12 cellular contexts compared by ENCODE assay signal in genomic region chr15:51576911-51577500, GRCh38. TPM values are rescaled to one million over a fixed set of nuclear protein-coding genes. Genes with fewer than 3 reads are reported as not detected.
DNase-seq lines count a peak whose midpoint lies in the region; ATAC-seq, FAIRE-seq and TF ChIP-seq lines count a peak whose summit lies in the region.
"Had no signal": no experiment of that assay in that cellular context is flagged by ENCODE, and none has a peak within 500 bp of the region (broad histone marks: within the 10 kb centered on the region; RNA-seq: fewer than 3 reads in every experiment).

No MANE protein-coding gene starts in this region.

- H2AFZ ChIP-seq in K562 (ENCODE audit: low read depth, low read length) = no peak overlapping the region

- H3K27ac ChIP-seq in K562 (ENCODE audit: extremely low read depth, low read depth, low read length) = peak overlapping the region; percentile 34; the same call in 1 of the 3 replicates
- peak overlapping the region; percentile 47 to 62 (median 54) for H3K27ac ChIP-seq in transverse colon
- H3K27ac ChIP-seq: 22Rv1, ovary had no signal

- BruUV-seq in K562 (replicated peaks; lab: Mats Ljungman, UMichigan) = no TSS peak

- intact Hi-C loops in K562 (cut with micrococcal nuclease) = loop anchor here (1.0 kb wide), 1 partner anchor 70 kb away; no protein-coding TSS in a partner anchor
- intact Hi-C loops in left colon (cut with DNase I, micrococcal nuclease) = no loop called here
- intact Hi-C loops in transverse colon (cut with DNase I; ENCODE audit: low total_unique reads) = no loop called here
- intact Hi-C loops in posterior cingulate gyrus (cut with DNase I) = no loop called here

- CTCF ChIA-PET in K562 (lab: Yijun Ruan, JAX; ENCODE audit: low intra/inter-chr PET ratio) = interaction anchor here (1.0 kb wide), 1 partner anchor 12 kb away, joined by 3 read pairs; no protein-coding TSS in a partner anchor

- TF ChIP-seq EP300 in K562 (IDR thresholded peaks at IDR 0.05; ENCODE audit: low read length) = no peak
- no peak for TF ChIP-seq EP300 in transverse colon (IDR thresholded peaks at IDR 0.05; ENCODE audit: low read depth)

- H3K79me2 ChIP-seq in K562 (ENCODE audit: control insufficient read depth, insufficient read depth, low read length) = peaks cover 66% of the 10 kb centered on the region

- peak overlapping the region; percentile 35; the same call in 1 of the 2 replicates for H3K4me2 ChIP-seq in K562 (ENCODE audit: insufficient read depth, low read length)

- TF ChIP-seq RAD21 in K562 (CRISPR knock-in tag; conservative IDR thresholded peaks at IDR 0.05 in 1 of 2, IDR thresholded peaks at IDR 0.05 in 1 of 2) = no peak

- H3K9me1 ChIP-seq in K562 (ENCODE audit: control insufficient read depth, insufficient read depth, low read length) = no peaks in the 10 kb centered on the region

- peak; percentile 78 for ATAC-seq in K562
- peak; percentile 64 for ATAC-seq in left colon

- H3K27me3 ChIP-seq in K562 (ENCODE audit: control insufficient read depth in 2 of 2, insufficient read depth in 2 of 2, low read length in 2 of 2) (no peaks in the 10 kb centered on the region), transverse colon (no peaks in the 10 kb centered on the region)
- H3K27me3 ChIP-seq: ovary had no signal

- peak; percentile 65 for FAIRE-seq in K562 (lab: Jason Lieb, UNC)

- no peak for TF ChIP-seq CTCF in K562 (IDR thresholded peaks at IDR 0.05 in 2 of 3, conservative IDR thresholded peaks at IDR 0.05 in 1 of 3; ENCODE audit: insufficient read depth in 2 of 3, low read depth in 1 of 3, low read length in 3 of 3)
- TF ChIP-seq CTCF in transverse colon (IDR thresholded peaks at IDR 0.05) = no peak

- no peaks in the 10 kb centered on the region for H3K9me3 ChIP-seq in K562 (replicated peaks; ENCODE audit: control insufficient read depth, insufficient read depth, low read depth, low read length)
- no peaks in the 10 kb centered on the region for H3K9me3 ChIP-seq in transverse colon
- H3K9me3 ChIP-seq: ovary had no signal

- peak overlapping the region in 1 of 2 experiments; percentile 24; a peak in 1 of 4 replicates for H3K9ac ChIP-seq in K562 (ENCODE audit: insufficient read depth in 1 of 2, low read depth in 2 of 2, low read length in 2 of 2)

- 0 out of 3 replicates have a peak, but pooled peaks cover 2% of the 10 kb centered on the region for H3K36me3 ChIP-seq in K562 (ENCODE audit: control insufficient read depth, insufficient read depth, low read length)
- no peaks in the 10 kb centered on the region for H3K36me3 ChIP-seq in transverse colon
- H3K36me3 ChIP-seq: ovary had no signal

- 6% methylated on average over 2 of the region's 2 CpGs for WGBS in K562 (ENCODE audit: insufficient coverage, low coverage, missing lambda C conversion rate)
- WGBS in transverse colon (ENCODE audit: low coverage in 1 of 2), 2 donors = 73 to 75% methylated on average over 2 of the region's 2 CpGs

- in situ Hi-C loops in K562 (cut with MboI) (no loop called here), transverse colon (cut with MboI; ENCODE audit: low pct_ligation_motif_present in 1 of 4, low pct_unique_long_range_greater_than_20kb in 1 of 4, low sequenced_read_pairs in 3 of 4) (no loop called here)

- H3K4me1 ChIP-seq in K562 (replicated peaks in 1 of 2; ENCODE audit: control insufficient read depth in 2 of 2, insufficient read depth in 2 of 2, low read length in 2 of 2) (peaks cover 4 to 47% of the 10 kb centered on the region in 2 experiments; a peak in 4 of 5 replicates), transverse colon (peaks cover 4 to 24% (median 7%) of the 10 kb centered on the region in 4 donors)

- POLR2A ChIA-PET in K562 (lab: Yijun Ruan, JAX) = no interaction called here

- peak; percentile 1 for DNase-seq in DMS53 (lab: John Stamatoyannopoulos, UW)
- no peak for DNase-seq in DMS53 treated with DMSO at 0.1 percent for 48 hours (lab: John Stamatoyannopoulos, UW; ENCODE audit: unreplicated experiment)
- DNase-seq in K562 (ENCODE audit: extremely low read depth in 1 of 4, low spot score in 3 of 4) = peak in 2 of 4 experiments; percentile 48 to 59
- no peak for DNase-seq in left colon
- DNase-seq in transverse colon = no peak
- DNase-seq in stimulated activated CD4-positive, alpha-beta T cell treated with anti-CD3 and anti-CD28 coated beads, Interleukin-4, amount 100 ng/mL, for 4 hours = no peak
- no peak for DNase-seq in stimulated activated CD4-positive, alpha-beta T cell treated with anti-CD3 and anti-CD28 coated beads, Interleukin-2, amount 100 ng/mL, for 24 hours
- no peak for DNase-seq in posterior cingulate gyrus
- DNase-seq: activated CD4-positive, alpha-beta T cell treated with anti-CD3 and anti-CD28 coated beads, Interleukin-2, amount 50 U/mL, for 48 hours; NCI-H1417 treated with DMSO at 0.1 percent for 48 hours had no signal

- no peaks in the 10 kb centered on the region for H4K20me1 ChIP-seq in K562 (replicated peaks; ENCODE audit: control insufficient read depth, insufficient read depth, low read length)

- H3K4me3 ChIP-seq in K562 (no peak overlapping the region), transverse colon (no peak overlapping the region)
- H3K4me3 ChIP-seq: ovary had no signal

- TF ChIP-seq POLR2A in K562 (conservative IDR thresholded peaks at IDR 0.05) (no peak), transverse colon (IDR thresholded peaks at IDR 0.05) (no peak)

TF ChIP-seq in K562, 482 proteins besides CTCF, POLR2A, EP300 and RAD21 (continues in another document):
- peak; percentile 7 to 26 for TF ChIP-seq NCOA2 (IDR thresholded peaks at IDR 0.05; ENCODE audit: partially characterized antibody in 2 of 2)
- TF ChIP-seq, protein P1, sequence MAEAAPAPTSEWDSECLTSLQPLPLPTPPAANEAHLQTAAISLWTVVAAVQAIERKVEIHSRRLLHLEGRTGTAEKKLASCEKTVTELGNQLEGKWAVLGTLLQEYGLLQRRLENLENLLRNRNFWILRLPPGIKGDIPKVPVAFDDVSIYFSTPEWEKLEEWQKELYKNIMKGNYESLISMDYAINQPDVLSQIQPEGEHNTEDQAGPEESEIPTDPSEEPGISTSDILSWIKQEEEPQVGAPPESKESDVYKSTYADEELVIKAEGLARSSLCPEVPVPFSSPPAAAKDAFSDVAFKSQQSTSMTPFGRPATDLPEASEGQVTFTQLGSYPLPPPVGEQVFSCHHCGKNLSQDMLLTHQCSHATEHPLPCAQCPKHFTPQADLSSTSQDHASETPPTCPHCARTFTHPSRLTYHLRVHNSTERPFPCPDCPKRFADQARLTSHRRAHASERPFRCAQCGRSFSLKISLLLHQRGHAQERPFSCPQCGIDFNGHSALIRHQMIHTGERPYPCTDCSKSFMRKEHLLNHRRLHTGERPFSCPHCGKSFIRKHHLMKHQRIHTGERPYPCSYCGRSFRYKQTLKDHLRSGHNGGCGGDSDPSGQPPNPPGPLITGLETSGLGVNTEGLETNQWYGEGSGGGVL (CRISPR knock-in tag; IDR thresholded peaks at IDR 0.05) = no peak
- no peak for TF ChIP-seq FOXK1 (CRISPR knock-in tag; IDR thresholded peaks at IDR 0.05; ENCODE audit: borderline replicate concordance)
- TF ChIP-seq LEF1 (IDR thresholded peaks at IDR 0.05) = peak; percentile 68
- TF ChIP-seq NBN (IDR thresholded peaks at IDR 0.05; ENCODE audit: low read depth) = peak; percentile 46; the same call in 1 of the 2 replicates
- peak; percentile 66 for TF ChIP-seq FOSL1 (tag; conservative IDR thresholded peaks at IDR 0.05)
- no peak for TF ChIP-seq RHOXF2B (CRISPR knock-in tag; conservative IDR thresholded peaks at IDR 0.05)
- peak; percentile 99 for TF ChIP-seq CEBPB (tag; IDR thresholded peaks at IDR 0.05)
- TF ChIP-seq ZNF589 (CRISPR knock-in tag; IDR thresholded peaks at IDR 0.05; ENCODE audit: low read depth) = peak; percentile 71
- no peak for TF ChIP-seq PML (IDR thresholded peaks at IDR 0.05; ENCODE audit: low read length)
- peak; percentile 28; the same call in 1 of the 2 replicates for TF ChIP-seq CBFA2T3 (IDR thresholded peaks at IDR 0.05)
- TF ChIP-seq SRSF3 (IDR thresholded peaks at IDR 0.05; ENCODE audit: insufficient read depth, low read length) = no peak
- TF ChIP-seq ZNF12 (CRISPR knock-in tag; IDR thresholded peaks at IDR 0.05) = no peak
- TF ChIP-seq USF2 (CRISPR knock-in tag; IDR thresholded peaks at IDR 0.05) = no peak
- no peak for TF ChIP-seq PHB (CRISPR knock-in tag; IDR thresholded peaks at IDR 0.05)

RNA-seq across cellular contexts. Expression of gene DMXL2, which starts 45.6 kb away (rescaled TPM):
- 77.2 and 279 TPM in 2 replicates for total RNA-seq in K562 (2011; cell fraction: chromatin; rRNA removed; ENCODE audit: low replicate concordance)
- 32.7 and 55.5 TPM in 2 replicates for total RNA-seq in K562 (2011; cell fraction: nucleolus; rRNA removed)
- total RNA-seq in K562 (2011; cell fraction: nucleoplasm; rRNA removed) = 96.4 and 108 TPM in 2 replicates
- 19.1 and 21.4 TPM in 2 replicates for total RNA-seq in K562 (2014; rRNA removed)
- total RNA-seq in K562 (2014; rRNA removed; fragmentation: Illumina TruSeq; extraction: Trizol) = 47.7 and 51.7 TPM in 2 replicates
- total RNA-seq in K562 (2015; rRNA removed; fragmentation: Illumina TruSeq; extraction: Trizol) = 46.6 and 52.6 TPM in 2 replicates
- 27.2 and 30.7 TPM in 2 replicates for total RNA-seq in K562 (2021)
- polyA plus RNA-seq in K562 (2011; rRNA removed) = 29.1 and 57.7 TPM in 2 replicates
- 10.3 and 11.5 TPM in 2 replicates for polyA plus RNA-seq in K562 (2011; cell fraction: cytosol; rRNA removed)
- 89.0 and 105 TPM in 2 replicates for polyA plus RNA-seq in K562 (2011; cell fraction: nucleus; rRNA removed)
- 33.2 and 71.4 TPM in 2 replicates for polyA plus RNA-seq in K562 (2012)
- 36.6 and 43.6 TPM in 2 replicates for polyA plus RNA-seq in K562 (2014; fragmentation: Illumina TruSeq; extraction: Trizol)
- polyA plus RNA-seq in K562 (2014; fragmentation: Nextera tagmentation; extraction: Ambion mirVana) = 10 to 100 TPM in 1 of 2 experiments, 1 to 10 TPM in 1; 9.3 to 16.2 TPM
- 25.2 and 26.8 TPM in 2 replicates for polyA plus RNA-seq in K562 (2014; rRNA removed)
- 39.8 and 45.9 TPM in 2 replicates for polyA minus RNA-seq in K562 (2011; rRNA and poly(A)+ RNA removed)
- polyA minus RNA-seq in K562 (2011; cell fraction: cytosol; rRNA and poly(A)+ RNA removed) = 8.6 and 15.8 TPM in 2 replicates
- 45.1 and 48.7 TPM in 2 replicates for polyA minus RNA-seq in K562 (2011; cell fraction: nucleus; rRNA and poly(A)+ RNA removed)
- 10 to 100 TPM; 37.7 to 42.0 TPM for total RNA-seq in left colon
- total RNA-seq in transverse colon = 10 to 100 TPM; 35.8 to 75.9 (median 56.0) TPM
